8 cellular contexts compared by ENCODE assay signal in the genomic region with DNA sequence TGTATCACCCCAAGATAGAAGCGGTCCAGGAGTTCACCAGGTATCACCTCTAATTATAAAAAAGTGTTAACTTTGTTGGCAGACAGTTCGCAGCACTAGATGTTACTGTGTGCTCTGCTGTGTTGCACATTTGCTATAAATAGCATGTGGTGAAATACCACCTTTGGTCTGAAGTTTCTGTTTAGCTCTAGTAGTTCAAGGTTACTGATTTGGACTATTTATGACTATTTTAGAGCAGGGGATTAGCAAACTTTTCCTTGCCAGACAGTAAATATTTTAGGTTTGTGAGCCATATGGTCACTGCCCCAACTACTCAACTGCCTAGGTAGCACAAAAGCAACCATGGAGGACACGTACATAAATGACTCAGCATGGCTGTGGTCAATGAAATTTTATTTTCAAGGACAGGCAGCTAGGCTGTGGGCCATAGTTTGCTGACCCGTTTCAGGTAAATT. TPM values are rescaled to one million over a fixed set of nuclear protein-coding genes. Genes with fewer than 3 reads are reported as not detected.
A peak's percentile ranks its signal among the peaks of the same experiment; 100 is the strongest.
DNase-seq lines count a peak whose midpoint lies in the region; ATAC-seq and TF ChIP-seq lines count a peak whose summit lies in the region.

No MANE protein-coding gene starts in this region.

- H3K4me1 ChIP-seq in GM23248 (ENCODE audit: insufficient read depth) (peaks cover 10% of the 10 kb centered on the region), hepatocyte (ENCODE audit: insufficient read depth) (peaks cover 4% of the 10 kb centered on the region)

- H2AFZ ChIP-seq in GM23248 = no peak overlapping the region
- no peak overlapping the region for H2AFZ ChIP-seq in hepatocyte

- no peak overlapping the region for H3K9ac ChIP-seq in GM23248

- 84% methylated on average over 4 of the region's 4 CpGs for WGBS in GM23248 (ENCODE audit: low coverage in 1 of 2, low lambda C conversion rate in 2 of 2, missing lambda C conversion rate in 2 of 2), 2 experiments
- 73% methylated on average over 4 of the region's 4 CpGs for WGBS in hepatocyte (ENCODE audit: low lambda C conversion rate, missing lambda C conversion rate)

- H3K27me3 ChIP-seq in GM23248 (replicated peaks; ENCODE audit: insufficient read depth) (no peaks in the 10 kb centered on the region), hepatocyte (no peaks in the 10 kb centered on the region)

- H3K79me2 ChIP-seq in GM23248 (ENCODE audit: insufficient read depth) = 0 out of 2 replicates have a peak, but pooled peaks cover 9% of the 10 kb centered on the region
- H3K79me2 ChIP-seq in hepatocyte = peaks cover 8% of the 10 kb centered on the region

- peak overlapping the region; percentile 20 for H3K27ac ChIP-seq in GM23248
- H3K27ac ChIP-seq in hepatocyte = peak overlapping the region; percentile 81
- no peak overlapping the region for H3K27ac ChIP-seq in caudate nucleus (ENCODE audit: low read depth, low read length)

- in situ Hi-C loops in GM23248 (cut with MboI) = no loop called here

- DNase-seq in GM23248 (peak; percentile 32), M059J (ENCODE audit: low read depth) (peak; percentile 84), hepatocyte (ENCODE audit: low spot score) (peak; percentile 54), SHP77 (lab: John Stamatoyannopoulos, UW) (no peak), caudate nucleus (lab: John Stamatoyannopoulos, UW) (no peak), medulla oblongata (ENCODE audit: extremely low spot score) (no peak), RKO (ENCODE audit: low spot score) (no peak)

- H3K4me3 ChIP-seq in GM23248 (no peak overlapping the region), hepatocyte (no peak overlapping the region)

- H3K9me2 ChIP-seq in GM23248 (ENCODE audit: insufficient read depth) = no peaks in the 10 kb centered on the region
- no peaks in the 10 kb centered on the region for H3K9me2 ChIP-seq in hepatocyte (replicated peaks; ENCODE audit: insufficient read depth)

- H3K9me3 ChIP-seq in GM23248 (ENCODE audit: low read depth) (no peaks in the 10 kb centered on the region), hepatocyte (ENCODE audit: low read depth) (no peaks in the 10 kb centered on the region)

- no peak for TF ChIP-seq CTCF in hepatocyte (IDR thresholded peaks at IDR 0.05; ENCODE audit: poor library complexity)

- H3K4me2 ChIP-seq in GM23248 (ENCODE audit: unreplicated experiment) (no peak overlapping the region), hepatocyte (peak overlapping the region; percentile 3)

- H4K20me1 ChIP-seq in GM23248 (ENCODE audit: insufficient read depth) (no peaks in the 10 kb centered on the region), hepatocyte (ENCODE audit: insufficient read depth, poor library complexity, severe bottlenecking) (no peaks in the 10 kb centered on the region)

- H3K36me3 ChIP-seq in GM23248 (ENCODE audit: low read depth) = peaks cover 48% of the 10 kb centered on the region; the same call in 1 of the 2 replicates
- no peaks in the 10 kb centered on the region for H3K36me3 ChIP-seq in hepatocyte (replicated peaks; ENCODE audit: insufficient read depth, low read depth)

- ATAC-seq in GM18508 (IDR thresholded peaks at IDR 0.05; ENCODE audit: insufficient read depth, unreplicated experiment) = peak; percentile 76

- H3F3A ChIP-seq in GM23248 (ENCODE audit: insufficient read depth) = peaks cover 4% of the 10 kb centered on the region; the same call in 1 of the 2 replicates

RNA-seq across cellular contexts. Expression of a gene that starts 16.5 kb away (rescaled TPM):
- 76.1 and 91.3 TPM in 2 replicates for total RNA-seq in GM23248 (2014; rRNA removed; shearing (Covaris generic))
- 77.9 and 82.9 TPM in 2 replicates for polyA plus RNA-seq in GM23248 (2016; fragmentation: Nextera tagmentation; extraction: Ambion mirVana)
- 46.2 and 49.2 TPM in 2 replicates for total RNA-seq in M059J (2014; rRNA removed; shearing (Covaris generic))
- total RNA-seq in hepatocyte = 94.7 and 106 TPM in 2 replicates
- 64.4 and 75.3 TPM in 2 replicates for polyA plus RNA-seq in hepatocyte

RNA-seq across cellular contexts. Expression of a gene that starts 39.8 kb away (rescaled TPM):
- total RNA-seq in GM23248 (2014; rRNA removed; shearing (Covaris generic)) = 91.3 and 98.6 TPM in 2 replicates
- polyA plus RNA-seq in GM23248 (2016; fragmentation: Nextera tagmentation; extraction: Ambion mirVana) (74.5 and 74.9 TPM in 2 replicates), hepatocyte (53.2 and 56.6 TPM in 2 replicates)
- total RNA-seq in M059J (2014; rRNA removed; shearing (Covaris generic)) = 33.0 and 62.4 TPM in 2 replicates
- total RNA-seq in hepatocyte = 93.7 and 97.2 TPM in 2 replicates

RNA-seq across cellular contexts. Expression of a gene that starts 45.1 kb away (rescaled TPM):
- total RNA-seq in GM23248 (2014; rRNA removed; shearing (Covaris generic)) = 10.7 and 13.1 TPM in 2 replicates
- polyA plus RNA-seq in GM23248 (2016; fragmentation: Nextera tagmentation; extraction: Ambion mirVana) = 17.4 and 17.6 TPM in 2 replicates
- 18.5 and 22.0 TPM in 2 replicates for total RNA-seq in M059J (2014; rRNA removed; shearing (Covaris generic))
- total RNA-seq in hepatocyte = 22.8 and 27.2 TPM in 2 replicates
- 40.3 and 41.5 TPM in 2 replicates for polyA plus RNA-seq in hepatocyte

RNA-seq across cellular contexts. Expression of a gene that starts 58.2 kb away (rescaled TPM):
- 246 TPM in 2 replicates for total RNA-seq in GM23248 (2014; rRNA removed; shearing (Covaris generic))
- polyA plus RNA-seq in GM23248 (2016; fragmentation: Nextera tagmentation; extraction: Ambion mirVana) (302 and 306 TPM in 2 replicates), hepatocyte (282 and 294 TPM in 2 replicates)
- 357 and 393 TPM in 2 replicates for total RNA-seq in M059J (2014; rRNA removed; shearing (Covaris generic))
- total RNA-seq in hepatocyte = 326 and 333 TPM in 2 replicates

Comparison
In these comparisons a context has a peak if more than half of its experiments do, and no peak if none do; other contexts are left out.
1. DNase-seq: peak in GM23248 (single experiment), M059J (single experiment) and hepatocyte (single experiment); none in SHP77 (0 of 2), caudate nucleus (0 of 61), medulla oblongata (single experiment) and RKO (single experiment).